1 cellular context compared by ENCODE assay signal in the genomic region with DNA sequence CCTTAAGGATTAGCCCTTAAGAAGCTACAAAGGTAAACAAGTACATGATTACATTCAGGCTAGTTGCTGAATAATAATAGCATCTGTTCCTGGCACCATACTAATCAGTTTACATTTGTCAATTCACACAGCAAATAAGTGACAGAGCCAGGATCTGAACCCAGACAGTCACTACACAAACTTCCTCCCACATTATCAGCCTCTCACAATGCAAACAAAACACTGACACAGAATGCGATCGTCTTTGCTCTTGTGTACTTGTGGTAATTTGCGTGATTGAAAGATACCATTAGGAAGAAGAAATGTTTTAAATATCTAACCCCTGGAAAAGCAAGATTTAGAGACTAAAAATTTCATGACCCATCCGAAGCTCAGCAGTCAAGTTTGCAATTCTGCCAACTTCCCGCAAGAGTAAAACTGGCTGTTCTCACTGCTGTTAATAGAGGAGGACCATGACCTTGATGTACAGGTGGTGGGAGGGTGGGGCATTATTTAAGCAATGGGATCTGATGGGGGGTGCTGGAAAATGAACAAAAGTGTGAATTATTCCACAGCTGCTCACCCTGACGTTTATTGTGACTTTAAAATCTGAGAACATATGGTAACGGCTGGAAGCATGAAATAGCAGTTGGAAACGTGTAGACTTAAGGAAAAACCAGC.
TF ChIP-seq lines count a peak whose summit lies in the region.

No MANE protein-coding gene starts in this region.

TF ChIP-seq in HepG2, 621 proteins besides CTCF, POLR2A, EP300 and RAD21 (continued from another document):
- TF ChIP-seq SOX13 (IDR thresholded peaks at IDR 0.05) (0 out of 2 replicates have a peak, but pooled peaks have one; percentile 21), SOX13 (CRISPR knock-in tag; conservative IDR thresholded peaks at IDR 0.05 in 1 of 2, IDR thresholded peaks at IDR 0.05 in 1 of 2) (peak in 1 of 2 experiments; percentile 69; a peak in 1 of 4 replicates), SIN3B (IDR thresholded peaks at IDR 0.05; ENCODE audit: low read length) (no peak), NFIB (CRISPR knock-in tag; IDR thresholded peaks at IDR 0.05; ENCODE audit: borderline replicate concordance) (no peak), REXO4 (CRISPR knock-in tag; IDR thresholded peaks at IDR 0.05; ENCODE audit: borderline replicate concordance) (no peak), NKX3-1 (CRISPR knock-in tag; IDR thresholded peaks at IDR 0.05) (0 out of 2 replicates have a peak, but pooled peaks have one; percentile 28), GPN1 (CRISPR knock-in tag; IDR thresholded peaks at IDR 0.05; ENCODE audit: borderline replicate concordance) (no peak), ZNF766 (CRISPR knock-in tag; IDR thresholded peaks at IDR 0.05; ENCODE audit: borderline replicate concordance) (no peak), ZNF460 (CRISPR knock-in tag; IDR thresholded peaks at IDR 0.05; ENCODE audit: borderline replicate concordance) (no peak), ZNF644 (CRISPR knock-in tag; IDR thresholded peaks at IDR 0.05; ENCODE audit: low read depth) (no peak), RFXANK (CRISPR knock-in tag; IDR thresholded peaks at IDR 0.05) (no peak), TRIM24 (CRISPR knock-in tag; IDR thresholded peaks at IDR 0.05) (no peak), ZNF660 (CRISPR knock-in tag; IDR thresholded peaks at IDR 0.05; ENCODE audit: borderline replicate concordance, low read depth) (no peak), BCL6 (CRISPR knock-in tag; IDR thresholded peaks at IDR 0.05) (peak; percentile 53), TBP (CRISPR knock-in tag; IDR thresholded peaks at IDR 0.05) (no peak), ZNF329 (CRISPR knock-in tag; IDR thresholded peaks at IDR 0.05; ENCODE audit: low read depth) (no peak), EZH2 (conservative IDR thresholded peaks at IDR 0.05; ENCODE audit: low read depth, low read length) (no peak), SP2 (CRISPR knock-in tag; IDR thresholded peaks at IDR 0.05) (no peak), ZSCAN25 (CRISPR knock-in tag; IDR thresholded peaks at IDR 0.05) (no peak), FOXP1 (IDR thresholded peaks at IDR 0.05) (no peak), FOXP1 (CRISPR knock-in tag; IDR thresholded peaks at IDR 0.05) (peak; percentile 83), ASH2L (IDR thresholded peaks at IDR 0.05; ENCODE audit: insufficient read length, low read depth, low read length) (no peak), ZNF746 (CRISPR knock-in tag; IDR thresholded peaks at IDR 0.05) (peak; percentile 11; the same call in 1 of the 2 replicates), SALL1 (CRISPR knock-in tag; IDR thresholded peaks at IDR 0.05) (peak; percentile 43; the same call in 1 of the 2 replicates)
- TF ChIP-seq, protein P1, sequence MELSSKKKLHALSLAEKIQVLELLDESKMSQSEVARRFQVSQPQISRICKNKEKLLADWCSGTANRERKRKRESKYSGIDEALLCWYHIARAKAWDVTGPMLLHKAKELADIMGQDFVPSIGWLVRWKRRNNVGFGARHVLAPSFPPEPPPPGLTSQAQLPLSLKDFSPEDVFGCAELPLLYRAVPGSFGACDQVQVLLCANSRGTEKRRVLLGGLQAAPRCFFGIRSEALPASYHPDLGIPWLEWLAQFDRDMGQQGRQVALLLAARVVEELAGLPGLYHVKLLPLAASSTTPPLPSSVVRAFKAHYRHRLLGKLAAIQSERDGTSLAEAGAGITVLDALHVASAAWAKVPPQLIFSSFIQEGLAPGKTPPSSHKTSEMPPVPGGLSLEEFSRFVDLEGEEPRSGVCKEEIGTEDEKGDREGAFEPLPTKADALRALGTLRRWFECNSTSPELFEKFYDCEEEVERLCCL (CRISPR knock-in tag; IDR thresholded peaks at IDR 0.05; ENCODE audit: borderline replicate concordance), result no peak
- TF ChIP-seq, protein P2, sequence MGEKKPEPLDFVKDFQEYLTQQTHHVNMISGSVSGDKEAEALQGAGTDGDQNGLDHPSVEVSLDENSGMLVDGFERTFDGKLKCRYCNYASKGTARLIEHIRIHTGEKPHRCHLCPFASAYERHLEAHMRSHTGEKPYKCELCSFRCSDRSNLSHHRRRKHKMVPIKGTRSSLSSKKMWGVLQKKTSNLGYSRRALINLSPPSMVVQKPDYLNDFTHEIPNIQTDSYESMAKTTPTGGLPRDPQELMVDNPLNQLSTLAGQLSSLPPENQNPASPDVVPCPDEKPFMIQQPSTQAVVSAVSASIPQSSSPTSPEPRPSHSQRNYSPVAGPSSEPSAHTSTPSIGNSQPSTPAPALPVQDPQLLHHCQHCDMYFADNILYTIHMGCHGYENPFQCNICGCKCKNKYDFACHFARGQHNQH (CRISPR knock-in tag; IDR thresholded peaks at IDR 0.05), result peak; percentile 30; the same call in 1 of the 2 replicates
- TF ChIP-seq, protein P3, sequence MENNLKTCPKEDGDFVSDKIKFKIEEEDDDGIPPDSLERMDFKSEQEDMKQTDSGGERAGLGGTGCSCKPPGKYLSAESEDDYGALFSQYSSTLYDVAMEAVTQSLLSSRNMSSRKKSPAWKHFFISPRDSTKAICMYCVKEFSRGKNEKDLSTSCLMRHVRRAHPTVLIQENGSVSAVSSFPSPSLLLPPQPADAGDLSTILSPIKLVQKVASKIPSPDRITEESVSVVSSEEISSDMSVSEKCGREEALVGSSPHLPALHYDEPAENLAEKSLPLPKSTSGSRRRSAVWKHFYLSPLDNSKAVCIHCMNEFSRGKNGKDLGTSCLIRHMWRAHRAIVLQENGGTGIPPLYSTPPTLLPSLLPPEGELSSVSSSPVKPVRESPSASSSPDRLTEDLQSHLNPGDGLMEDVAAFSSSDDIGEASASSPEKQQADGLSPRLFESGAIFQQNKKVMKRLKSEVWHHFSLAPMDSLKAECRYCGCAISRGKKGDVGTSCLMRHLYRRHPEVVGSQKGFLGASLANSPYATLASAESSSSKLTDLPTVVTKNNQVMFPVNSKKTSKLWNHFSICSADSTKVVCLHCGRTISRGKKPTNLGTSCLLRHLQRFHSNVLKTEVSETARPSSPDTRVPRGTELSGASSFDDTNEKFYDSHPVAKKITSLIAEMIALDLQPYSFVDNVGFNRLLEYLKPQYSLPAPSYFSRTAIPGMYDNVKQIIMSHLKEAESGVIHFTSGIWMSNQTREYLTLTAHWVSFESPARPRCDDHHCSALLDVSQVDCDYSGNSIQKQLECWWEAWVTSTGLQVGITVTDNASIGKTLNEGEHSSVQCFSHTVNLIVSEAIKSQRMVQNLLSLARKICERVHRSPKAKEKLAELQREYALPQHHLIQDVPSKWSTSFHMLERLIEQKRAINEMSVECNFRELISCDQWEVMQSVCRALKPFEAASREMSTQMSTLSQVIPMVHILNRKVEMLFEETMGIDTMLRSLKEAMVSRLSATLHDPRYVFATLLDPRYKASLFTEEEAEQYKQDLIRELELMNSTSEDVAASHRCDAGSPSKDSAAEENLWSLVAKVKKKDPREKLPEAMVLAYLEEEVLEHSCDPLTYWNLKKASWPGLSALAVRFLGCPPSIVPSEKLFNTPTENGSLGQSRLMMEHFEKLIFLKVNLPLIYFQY (CRISPR knock-in tag; IDR thresholded peaks at IDR 0.05; ENCODE audit: borderline replicate concordance), result no peak
- TF ChIP-seq, protein P4, sequence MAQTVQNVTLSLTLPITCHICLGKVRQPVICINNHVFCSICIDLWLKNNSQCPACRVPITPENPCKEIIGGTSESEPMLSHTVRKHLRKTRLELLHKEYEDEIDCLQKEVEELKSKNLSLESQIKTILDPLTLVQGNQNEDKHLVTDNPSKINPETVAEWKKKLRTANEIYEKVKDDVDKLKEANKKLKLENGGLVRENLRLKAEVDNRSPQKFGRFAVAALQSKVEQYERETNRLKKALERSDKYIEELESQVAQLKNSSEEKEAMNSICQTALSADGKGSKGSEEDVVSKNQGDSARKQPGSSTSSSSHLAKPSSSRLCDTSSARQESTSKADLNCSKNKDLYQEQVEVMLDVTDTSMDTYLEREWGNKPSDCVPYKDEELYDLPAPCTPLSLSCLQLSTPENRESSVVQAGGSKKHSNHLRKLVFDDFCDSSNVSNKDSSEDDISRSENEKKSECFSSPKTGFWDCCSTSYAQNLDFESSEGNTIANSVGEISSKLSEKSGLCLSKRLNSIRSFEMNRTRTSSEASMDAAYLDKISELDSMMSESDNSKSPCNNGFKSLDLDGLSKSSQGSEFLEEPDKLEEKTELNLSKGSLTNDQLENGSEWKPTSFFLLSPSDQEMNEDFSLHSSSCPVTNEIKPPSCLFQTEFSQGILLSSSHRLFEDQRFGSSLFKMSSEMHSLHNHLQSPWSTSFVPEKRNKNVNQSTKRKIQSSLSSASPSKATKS (CRISPR knock-in tag; IDR thresholded peaks at IDR 0.05), result no peak
- TF ChIP-seq, protein P5, sequence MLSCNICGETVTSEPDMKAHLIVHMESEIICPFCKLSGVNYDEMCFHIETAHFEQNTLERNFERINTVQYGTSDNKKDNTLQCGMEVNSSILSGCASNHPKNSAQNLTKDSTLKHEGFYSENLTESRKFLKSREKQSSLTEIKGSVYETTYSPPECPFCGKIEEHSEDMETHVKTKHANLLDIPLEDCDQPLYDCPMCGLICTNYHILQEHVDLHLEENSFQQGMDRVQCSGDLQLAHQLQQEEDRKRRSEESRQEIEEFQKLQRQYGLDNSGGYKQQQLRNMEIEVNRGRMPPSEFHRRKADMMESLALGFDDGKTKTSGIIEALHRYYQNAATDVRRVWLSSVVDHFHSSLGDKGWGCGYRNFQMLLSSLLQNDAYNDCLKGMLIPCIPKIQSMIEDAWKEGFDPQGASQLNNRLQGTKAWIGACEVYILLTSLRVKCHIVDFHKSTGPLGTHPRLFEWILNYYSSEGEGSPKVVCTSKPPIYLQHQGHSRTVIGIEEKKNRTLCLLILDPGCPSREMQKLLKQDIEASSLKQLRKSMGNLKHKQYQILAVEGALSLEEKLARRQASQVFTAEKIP (CRISPR knock-in tag; IDR thresholded peaks at IDR 0.05; ENCODE audit: borderline replicate concordance), result no peak
- TF ChIP-seq, protein P6, sequence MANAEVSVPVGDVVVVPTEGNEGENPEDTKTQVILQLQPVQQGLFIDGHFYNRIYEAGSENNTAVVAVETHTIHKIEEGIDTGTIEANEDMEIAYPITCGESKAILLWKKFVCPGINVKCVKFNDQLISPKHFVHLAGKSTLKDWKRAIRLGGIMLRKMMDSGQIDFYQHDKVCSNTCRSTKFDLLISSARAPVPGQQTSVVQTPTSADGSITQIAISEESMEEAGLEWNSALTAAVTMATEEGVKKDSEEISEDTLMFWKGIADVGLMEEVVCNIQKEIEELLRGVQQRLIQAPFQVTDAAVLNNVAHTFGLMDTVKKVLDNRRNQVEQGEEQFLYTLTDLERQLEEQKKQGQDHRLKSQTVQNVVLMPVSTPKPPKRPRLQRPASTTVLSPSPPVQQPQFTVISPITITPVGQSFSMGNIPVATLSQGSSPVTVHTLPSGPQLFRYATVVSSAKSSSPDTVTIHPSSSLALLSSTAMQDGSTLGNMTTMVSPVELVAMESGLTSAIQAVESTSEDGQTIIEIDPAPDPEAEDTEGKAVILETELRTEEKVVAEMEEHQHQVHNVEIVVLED (CRISPR knock-in tag; IDR thresholded peaks at IDR 0.05; ENCODE audit: borderline replicate concordance), result no peak
- TF ChIP-seq, protein P7, sequence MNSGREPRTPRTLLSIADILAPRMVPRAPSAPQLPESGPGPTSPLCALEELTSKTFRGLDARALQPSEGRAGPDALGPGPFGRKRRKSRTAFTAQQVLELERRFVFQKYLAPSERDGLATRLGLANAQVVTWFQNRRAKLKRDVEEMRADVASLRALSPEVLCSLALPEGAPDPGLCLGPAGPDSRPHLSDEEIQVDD (CRISPR knock-in tag; IDR thresholded peaks at IDR 0.05; ENCODE audit: borderline replicate concordance), result no peak
- TF ChIP-seq, protein P8, sequence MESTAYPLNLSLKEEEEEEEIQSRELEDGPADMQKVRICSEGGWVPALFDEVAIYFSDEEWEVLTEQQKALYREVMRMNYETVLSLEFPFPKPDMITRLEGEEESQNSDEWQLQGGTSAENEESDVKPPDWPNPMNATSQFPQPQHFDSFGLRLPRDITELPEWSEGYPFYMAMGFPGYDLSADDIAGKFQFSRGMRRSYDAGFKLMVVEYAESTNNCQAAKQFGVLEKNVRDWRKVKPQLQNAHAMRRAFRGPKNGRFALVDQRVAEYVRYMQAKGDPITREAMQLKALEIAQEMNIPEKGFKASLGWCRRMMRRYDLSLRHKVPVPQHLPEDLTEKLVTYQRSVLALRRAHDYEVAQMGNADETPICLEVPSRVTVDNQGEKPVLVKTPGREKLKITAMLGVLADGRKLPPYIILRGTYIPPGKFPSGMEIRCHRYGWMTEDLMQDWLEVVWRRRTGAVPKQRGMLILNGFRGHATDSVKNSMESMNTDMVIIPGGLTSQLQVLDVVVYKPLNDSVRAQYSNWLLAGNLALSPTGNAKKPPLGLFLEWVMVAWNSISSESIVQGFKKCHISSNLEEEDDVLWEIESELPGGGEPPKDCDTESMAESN (CRISPR knock-in tag; conservative IDR thresholded peaks at IDR 0.05), result no peak
- TF ChIP-seq, protein P9, sequence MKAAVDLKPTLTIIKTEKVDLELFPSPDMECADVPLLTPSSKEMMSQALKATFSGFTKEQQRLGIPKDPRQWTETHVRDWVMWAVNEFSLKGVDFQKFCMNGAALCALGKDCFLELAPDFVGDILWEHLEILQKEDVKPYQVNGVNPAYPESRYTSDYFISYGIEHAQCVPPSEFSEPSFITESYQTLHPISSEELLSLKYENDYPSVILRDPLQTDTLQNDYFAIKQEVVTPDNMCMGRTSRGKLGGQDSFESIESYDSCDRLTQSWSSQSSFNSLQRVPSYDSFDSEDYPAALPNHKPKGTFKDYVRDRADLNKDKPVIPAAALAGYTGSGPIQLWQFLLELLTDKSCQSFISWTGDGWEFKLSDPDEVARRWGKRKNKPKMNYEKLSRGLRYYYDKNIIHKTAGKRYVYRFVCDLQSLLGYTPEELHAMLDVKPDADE (CRISPR knock-in tag; IDR thresholded peaks at IDR 0.05), result no peak
- TF ChIP-seq, protein P10, sequence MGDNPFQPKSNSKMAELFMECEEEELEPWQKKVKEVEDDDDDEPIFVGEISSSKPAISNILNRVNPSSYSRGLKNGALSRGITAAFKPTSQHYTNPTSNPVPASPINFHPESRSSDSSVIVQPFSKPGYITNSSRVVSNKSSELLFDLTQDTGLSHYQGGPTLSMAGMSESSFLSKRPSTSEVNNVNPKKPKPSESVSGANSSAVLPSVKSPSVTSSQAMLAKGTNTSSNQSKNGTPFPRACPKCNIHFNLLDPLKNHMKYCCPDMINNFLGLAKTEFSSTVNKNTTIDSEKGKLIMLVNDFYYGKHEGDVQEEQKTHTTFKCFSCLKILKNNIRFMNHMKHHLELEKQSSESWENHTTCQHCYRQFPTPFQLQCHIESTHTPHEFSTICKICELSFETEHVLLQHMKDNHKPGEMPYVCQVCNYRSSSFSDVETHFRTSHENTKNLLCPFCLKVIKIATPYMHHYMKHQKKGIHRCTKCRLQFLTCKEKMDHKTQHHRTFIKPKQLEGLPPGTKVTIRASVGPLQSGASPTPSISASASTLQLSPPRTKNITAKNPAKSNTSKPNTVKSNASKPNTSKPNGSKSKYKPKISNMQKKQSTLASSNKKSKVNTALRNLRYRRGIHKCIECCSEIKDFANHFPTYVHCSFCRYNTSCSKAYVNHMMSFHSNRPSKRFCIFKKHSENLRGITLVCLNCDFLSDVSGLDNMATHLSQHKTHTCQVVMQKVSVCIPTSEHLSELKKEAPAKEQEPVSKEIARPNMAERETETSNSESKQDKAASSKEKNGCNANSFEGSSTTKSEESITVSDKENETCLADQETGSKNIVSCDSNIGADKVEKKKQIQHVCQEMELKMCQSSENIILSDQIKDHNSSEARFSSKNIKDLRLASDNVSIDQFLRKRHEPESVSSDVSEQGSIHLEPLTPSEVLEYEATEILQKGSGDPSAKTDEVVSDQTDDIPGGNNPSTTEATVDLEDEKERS (CRISPR knock-in tag; IDR thresholded peaks at IDR 0.05), result no peak
